Comparison of ENCODE assay signal across 21 cellular contexts in genomic region chr9:90423661-90424193, GRCh38.
A peak's percentile ranks its signal among the peaks of the same experiment; 100 is the strongest.
DNase-seq lines count a peak whose midpoint lies in the region; ATAC-seq and TF ChIP-seq lines count a peak whose summit lies in the region.
"Had no signal": no experiment of that assay in that cellular context is flagged by ENCODE, and none has a peak within 500 bp of the region (broad histone marks: within the 10 kb centered on the region; RNA-seq: fewer than 3 reads in every experiment).

No MANE protein-coding gene starts in this region.

- H3K79me2 ChIP-seq in smooth muscle cell (ENCODE audit: low read depth) = no peaks in the 10 kb centered on the region

- no peak overlapping the region for H3K9ac ChIP-seq in smooth muscle cell (ENCODE audit: low read depth)

- H3K27me3 ChIP-seq in smooth muscle cell (ENCODE audit: low read depth) (no peaks in the 10 kb centered on the region), H7 (ENCODE audit: control insufficient read depth, insufficient read depth, low read length) (no peaks in the 10 kb centered on the region)
- H3K27me3 ChIP-seq: ascending aorta, vagina had no signal

- no peaks in the 10 kb centered on the region for H3K4me1 ChIP-seq in smooth muscle cell (ENCODE audit: low read depth)
- H3K4me1 ChIP-seq: ascending aorta, HAP-1, vagina had no signal

- H2AFZ ChIP-seq in smooth muscle cell (ENCODE audit: low read depth) = no peak overlapping the region

- H3K4me2 ChIP-seq in smooth muscle cell = peak overlapping the region; percentile 26

- no peaks in the 10 kb centered on the region for H3F3A ChIP-seq in smooth muscle cell (ENCODE audit: low read depth)

- H3K4me3 ChIP-seq in smooth muscle cell (no peak overlapping the region), H7 (ENCODE audit: insufficient read depth, low read depth, low read length) (no peak overlapping the region)
- H3K4me3 ChIP-seq: ascending aorta, GM12878, HAP-1, skin epidermis, vagina had no signal

- no peaks in the 10 kb centered on the region for H3K9me3 ChIP-seq in smooth muscle cell (replicated peaks; ENCODE audit: low read depth)
- H3K9me3 ChIP-seq: ascending aorta, HAP-1, vagina had no signal

- ATAC-seq in GM19463 (IDR thresholded peaks at IDR 0.05; ENCODE audit: unreplicated experiment) = no peak
- ATAC-seq in HG03432 (IDR thresholded peaks at IDR 0.05; ENCODE audit: unreplicated experiment) = no peak
- ATAC-seq: activated CD4-positive, alpha-beta T cell treated with anti-CD3 and anti-CD28 coated beads for 36 hours; activated T-cell treated with anti-CD3 and anti-CD28 coated beads, Interleukin-2, amount 50 U/mL, for 72 hours; effector memory CD8-positive, alpha-beta T cell; GM12878; HepG2 had no signal

- H3K36me3 ChIP-seq in smooth muscle cell (ENCODE audit: low read depth) (no peaks in the 10 kb centered on the region), H7 (replicated peaks; ENCODE audit: control insufficient read depth, insufficient read depth, low read length) (no peaks in the 10 kb centered on the region; the same call in 1 of the 2 replicates)
- H3K36me3 ChIP-seq: ascending aorta, HAP-1, vagina had no signal

- WGBS in smooth muscle cell (ENCODE audit: low lambda C conversion rate) = 33% methylated on average over 10 of the region's 10 CpGs

- no peak overlapping the region for H3K27ac ChIP-seq in smooth muscle cell (ENCODE audit: low read depth)
- H3K27ac ChIP-seq: ascending aorta, skin epidermis, vagina had no signal

- DNase-seq in DMS53 treated with DMSO at 0.1 percent for 48 hours (lab: John Stamatoyannopoulos, UW; ENCODE audit: unreplicated experiment) (peak; percentile 60), RKO (ENCODE audit: low spot score) (peak; percentile 5), islet precursor cell (peak; percentile 69), smooth muscle cell (lab: John Stamatoyannopoulos, UW; ENCODE audit: unreplicated experiment) (no peak), H7 (no peak)
- DNase-seq in stimulated activated naive CD4-positive, alpha-beta T cell treated with Interleukin-2 at 50 U/mL for 16 hours (lab: John Stamatoyannopoulos, UW) = no peak
- DNase-seq: activated CD4-positive, alpha-beta T cell treated with anti-CD3 and anti-CD28 coated beads for 36 hours; activated naive CD4-positive, alpha-beta T cell treated with anti-CD3 and anti-CD28 coated beads, Interleukin-2, amount 50 U/mL, for 16 hours; activated T-cell treated with anti-CD3 and anti-CD28 coated beads, Interleukin-2, amount 50 U/mL, for 72 hours; effector memory CD8-positive, alpha-beta T cell; NCI-H1105 treated with DMSO at 0.1 percent for 48 hours; NCI-H2107; NCI-H510A treated with DMSO at 0.1 percent for 48 hours had no signal

- no peak for TF ChIP-seq CTCF in smooth muscle cell (IDR thresholded peaks at IDR 0.05; ENCODE audit: borderline replicate concordance, insufficient read depth, poor library complexity, severe bottlenecking)

- H4K20me1 ChIP-seq in smooth muscle cell (ENCODE audit: low read depth) = no peaks in the 10 kb centered on the region

Comparison
In these comparisons a context has a peak if more than half of its experiments do, and no peak if none do; other contexts are left out.
1. DNase-seq: peak in DMS53 treated with DMSO at 0.1 percent for 48 hours (single experiment), RKO (single experiment) and islet precursor cell (single experiment); none in smooth muscle cell (single experiment), H7 (single experiment) and stimulated activated naive CD4-positive, alpha-beta T cell treated with Interleukin-2 at 50 U/mL for 16 hours (single experiment).